Comparison of ENCODE assay signal across 28 cellular contexts in the genomic region with DNA sequence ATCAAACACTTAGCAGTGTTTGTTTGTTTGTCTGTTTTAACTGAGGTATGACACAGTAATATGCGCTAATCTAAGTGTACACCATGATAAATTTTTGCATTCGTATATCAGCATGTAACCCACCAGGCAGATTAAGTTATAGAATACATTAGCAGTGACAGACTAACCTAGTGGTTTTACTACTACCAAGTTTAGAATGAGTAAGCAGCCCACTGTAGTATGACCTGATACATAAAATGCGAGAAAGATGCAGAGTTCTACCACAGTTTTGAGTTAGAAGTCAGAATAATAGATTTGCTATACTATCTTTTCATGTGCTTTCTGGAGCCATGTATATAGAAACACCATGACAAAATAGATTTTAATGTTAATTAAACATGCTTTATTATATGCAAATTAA.
"Had no signal": no experiment of that assay in that cellular context is flagged by ENCODE, and none has a peak within 500 bp of the region (broad histone marks: within the 10 kb centered on the region; RNA-seq: fewer than 3 reads in every experiment).

No MANE protein-coding gene starts in this region.

- H3K4me3 ChIP-seq: pancreas, prostate gland, right lobe of liver, skin epidermis, smooth muscle cell, spleen, stomach, thoracic aorta, thyroid gland, tibial nerve, upper lobe of right lung, uterus had no signal

- FAIRE-seq: pancreas had no signal

- ATAC-seq: naive thymus-derived CD8-positive, alpha-beta T cell; natural killer cell treated with Interleukin-12 subunit alpha and Interleukin-12 subunit beta and Interleukin-15 and Interleukin-18, amount 100 ng/mL, for 72 hours; pancreas; right cardiac atrium; right lobe of liver; upper lobe of right lung had no signal

- H3K27ac ChIP-seq: neutrophil, pancreas, prostate gland, right lobe of liver, skin epidermis, spleen, stomach, thoracic aorta, thyroid gland, upper lobe of right lung, uterus had no signal

- H3K36me3 Mint-ChIP-seq: naive B cell; natural killer cell treated with Interleukin-12 subunit alpha and Interleukin-12 subunit beta and Interleukin-15 and Interleukin-18, amount 100 ng/mL, for 72 hours; type B pancreatic cell had no signal

- DNase-seq: naive B cell; naive thymus-derived CD8-positive, alpha-beta T cell; nephron progenitor cell; nucleus accumbens; pancreas; right cardiac atrium; right lobe of liver; spleen; stimulated activated CD4-positive, alpha-beta T cell treated with anti-CD3 and anti-CD28 coated beads, Interleukin-12 subunit alpha, Interleukin-12 subunit beta, amount 100 ng/mL, for 4 hours; stimulated activated CD4-positive, alpha-beta T cell treated with anti-CD3 and anti-CD28 coated beads, Interleukin-1b, Interleukin-23, amount 100 ng/mL, for 48 hours; stimulated activated CD4-positive, alpha-beta T cell treated with anti-CD3 and anti-CD28 coated beads, Interleukin-4, amount 100 ng/mL, for 1 hour; stimulated activated CD4-positive, alpha-beta T cell treated with anti-CD3 and anti-CD28 coated beads, Interleukin-4, amount 100 ng/mL, for 4 hours; stimulated activated CD8-positive, alpha-beta memory T cell treated with anti-CD3 and anti-CD28 coated beads, Interleukin-4, amount 100 ng/mL, for 48 hours; stimulated activated naive CD4-positive, alpha-beta T cell treated with Interleukin-2 at 50 U/mL for 16 hours; stomach; thyroid gland; upper lobe of right lung; uterus had no signal

- H3K4me3 Mint-ChIP-seq: naive thymus-derived CD8-positive, alpha-beta T cell; natural killer cell treated with Interleukin-12 subunit alpha and Interleukin-12 subunit beta and Interleukin-15 and Interleukin-18, amount 100 ng/mL, for 72 hours; nephron progenitor cell; neural crest cell; stimulated activated naive CD8-positive, alpha-beta T cell treated with anti-CD3 and anti-CD28 coated beads, Interleukin-15, Interleukin-2, amounts not matched to agents 100 ng/mL and 50 ng/mL, for 24 hours; type B pancreatic cell had no signal

- H3K9me3 ChIP-seq: neutrophil, pancreas, prostate gland, right lobe of liver, stomach, thoracic aorta, thyroid gland, tibial nerve, upper lobe of right lung, uterus had no signal

- H3K36me3 ChIP-seq: neutrophil, pancreas, prostate gland, right lobe of liver, spleen, stomach, thoracic aorta, thyroid gland, tibial nerve, upper lobe of right lung, uterus had no signal

- H3K27me3 ChIP-seq: neutrophil, pancreas, right lobe of liver, spleen, stomach, thyroid gland, tibial nerve, upper lobe of right lung, uterus had no signal

- H3K4me2 ChIP-seq: smooth muscle cell had no signal

- H3K27ac Mint-ChIP-seq: naive thymus-derived CD8-positive, alpha-beta T cell; natural killer cell treated with Interleukin-12 subunit alpha and Interleukin-12 subunit beta and Interleukin-15 and Interleukin-18, amount 100 ng/mL, for 72 hours; nephron progenitor cell; stimulated activated naive CD8-positive, alpha-beta T cell treated with anti-CD3 and anti-CD28 coated beads, Interleukin-15, Interleukin-2, amounts not matched to agents 100 ng/mL and 50 ng/mL, for 24 hours; type B pancreatic cell had no signal

- H3K9me3 Mint-ChIP-seq: natural killer cell treated with Interleukin-12 subunit alpha and Interleukin-12 subunit beta and Interleukin-15 and Interleukin-18, amount 100 ng/mL, for 72 hours; neural crest cell; stimulated activated naive CD8-positive, alpha-beta T cell treated with anti-CD3 and anti-CD28 coated beads, Interleukin-15, Interleukin-2, amounts not matched to agents 100 ng/mL and 50 ng/mL, for 24 hours had no signal

- H3K4me1 ChIP-seq: pancreas, prostate gland, right lobe of liver, spleen, stomach, thyroid gland, upper lobe of right lung, uterus had no signal

- H3K27me3 Mint-ChIP-seq: naive B cell; naive thymus-derived CD8-positive, alpha-beta T cell; stimulated activated naive CD8-positive, alpha-beta T cell treated with anti-CD3 and anti-CD28 coated beads, Interleukin-15, Interleukin-2, amounts not matched to agents 100 ng/mL and 50 ng/mL, for 24 hours; type B pancreatic cell had no signal
